Comparison of ENCODE assay signal across 18 cellular contexts in genomic region chr7:66297579-66297978, GRCh38.
DNase-seq lines count a peak whose midpoint lies in the region; ATAC-seq, FAIRE-seq and TF ChIP-seq lines count a peak whose summit lies in the region.
"Had no signal": no experiment of that assay in that cellular context is flagged by ENCODE, and none has a peak within 500 bp of the region (broad histone marks: within the 10 kb centered on the region; RNA-seq: fewer than 3 reads in every experiment).

No MANE protein-coding gene starts in this region.

- peaks cover 0 to 4% (median 0%) of the 10 kb centered on the region in 7 donors for H3K4me1 Mint-ChIP-seq in naive thymus-derived CD4-positive, alpha-beta T cell
- no peaks in the 10 kb centered on the region for H3K4me1 Mint-ChIP-seq in activated naive CD4-positive, alpha-beta T cell treated with anti-CD3 and anti-CD28 coated beads for 36 hours (ENCODE audit: low read depth)

- no peak for TF ChIP-seq POLR2A in H54 (IDR thresholded peaks at IDR 0.05; ENCODE audit: low read depth, low read length)

- H3K27me3 ChIP-seq in mammary epithelial cell (ENCODE audit: insufficient read depth, low read length) = no peaks in the 10 kb centered on the region
- H3K27me3 ChIP-seq in naive thymus-derived CD4-positive, alpha-beta T cell (ENCODE audit: control insufficient read depth in 2 of 2, insufficient read depth in 2 of 2, low read length in 2 of 2) = no peaks in the 10 kb centered on the region
- H3K27me3 ChIP-seq: heart right ventricle had no signal

- peaks cover 24% of the 10 kb centered on the region for H3K4me1 ChIP-seq in mammary epithelial cell (ENCODE audit: insufficient read depth, low read length)
- no peaks in the 10 kb centered on the region for H3K4me1 ChIP-seq in naive thymus-derived CD4-positive, alpha-beta T cell (ENCODE audit: control insufficient read depth in 2 of 2, insufficient read depth in 2 of 2, low read length in 2 of 2)

- peak; percentile 62 for ATAC-seq in naive thymus-derived CD4-positive, alpha-beta T cell
- ATAC-seq in HG03342 (IDR thresholded peaks at IDR 0.05; ENCODE audit: unreplicated experiment) = no peak
- ATAC-seq in HG03571 (IDR thresholded peaks at IDR 0.05; ENCODE audit: unreplicated experiment) = no peak
- ATAC-seq: activated T-cell treated with anti-CD3 and anti-CD28 coated beads, Interleukin-2, amount 50 U/mL, for 72 hours; heart right ventricle had no signal

- H2AFZ ChIP-seq in mammary epithelial cell (ENCODE audit: low read depth, low read length) = no peak overlapping the region

- H3K9me3 Mint-ChIP-seq in naive thymus-derived CD4-positive, alpha-beta T cell = peaks cover 0 to 38% (median 20%) of the 10 kb centered on the region in 11 donors
- H3K9me3 Mint-ChIP-seq in activated naive CD4-positive, alpha-beta T cell treated with anti-CD3 and anti-CD28 coated beads for 36 hours = peaks cover 15% of the 10 kb centered on the region

- H3K27me3 Mint-ChIP-seq in naive thymus-derived CD4-positive, alpha-beta T cell = no peaks in the 10 kb centered on the region
- H3K27me3 Mint-ChIP-seq in activated naive CD4-positive, alpha-beta T cell treated with anti-CD3 and anti-CD28 coated beads for 36 hours (ENCODE audit: low read depth) = no peaks in the 10 kb centered on the region
- H3K27me3 Mint-ChIP-seq: activated naive CD4-positive, alpha-beta T cell treated with anti-CD3 and anti-CD28 coated beads, Interleukin-2, amount 50 U/mL, for 24 hours had no signal

- peak overlapping the region; percentile 74 for H3K27ac ChIP-seq in mammary epithelial cell (ENCODE audit: insufficient read depth, low read depth, low read length)
- H3K27ac ChIP-seq in naive thymus-derived CD4-positive, alpha-beta T cell (ENCODE audit: low read depth, low read length) = no peak overlapping the region

- peaks cover 72% of the 10 kb centered on the region for H3K79me2 ChIP-seq in mammary epithelial cell (ENCODE audit: insufficient read depth, low read length)

- H3K36me3 Mint-ChIP-seq in naive thymus-derived CD4-positive, alpha-beta T cell = peaks cover 0 to 21% (median 18%) of the 10 kb centered on the region in 5 donors
- peaks cover 6% of the 10 kb centered on the region for H3K36me3 Mint-ChIP-seq in activated naive CD4-positive, alpha-beta T cell treated with anti-CD3 and anti-CD28 coated beads for 36 hours (ENCODE audit: low read depth)

- peak overlapping the region; percentile 32 for H3K4me2 ChIP-seq in mammary epithelial cell (ENCODE audit: insufficient read depth, low read depth, low read length)

- no peak overlapping the region for H3K9ac ChIP-seq in mammary epithelial cell (ENCODE audit: insufficient read depth, low read length)

- H3K36me3 ChIP-seq in mammary epithelial cell (ENCODE audit: insufficient read depth, low read length) = no peaks in the 10 kb centered on the region
- no peaks in the 10 kb centered on the region for H3K36me3 ChIP-seq in naive thymus-derived CD4-positive, alpha-beta T cell (ENCODE audit: control insufficient read depth in 2 of 3, insufficient read depth in 3 of 3, low read length in 3 of 3)
- H3K36me3 ChIP-seq: heart right ventricle had no signal

- DNase-seq in H54 (ENCODE audit: insufficient read length, low spot score) (no peak), MV-4-11 (lab: John Stamatoyannopoulos, UW) (peak; percentile 59), mammary epithelial cell (peak; percentile 83), NCI-H2196 (lab: John Stamatoyannopoulos, UW; ENCODE audit: unreplicated experiment) (no peak)
- DNase-seq in naive thymus-derived CD4-positive, alpha-beta T cell = no peak
- DNase-seq in activated naive CD4-positive, alpha-beta T cell treated with anti-CD3 and anti-CD28 coated beads for 36 hours = no peak
- DNase-seq: activated CD4-positive, CD25-positive, alpha-beta regulatory T cell treated with anti-CD3 and anti-CD28 coated beads, Interleukin-2, amount 50 U/mL, for 72 hours; activated T-cell treated with anti-CD3 and anti-CD28 coated beads, Interleukin-2, amount 50 U/mL, for 72 hours; effector memory CD4-positive, alpha-beta T cell; H9; heart right ventricle; immature natural killer cell; NCI-H1694; NCI-H748 treated with DMSO at 0.1 percent for 48 hours; retina had no signal

- POLR2A ChIA-PET in naive thymus-derived CD4-positive, alpha-beta T cell (lab: Charles Lee) = no interaction called here

- no peak overlapping the region for H3K4me3 ChIP-seq in mammary epithelial cell (replicated peaks in 1 of 3; ENCODE audit: insufficient read depth in 1 of 3, low read depth in 2 of 3, low read length in 3 of 3)
- no peak overlapping the region for H3K4me3 ChIP-seq in naive thymus-derived CD4-positive, alpha-beta T cell (ENCODE audit: low read length)
- H3K4me3 ChIP-seq: heart right ventricle had no signal

- H3K27ac Mint-ChIP-seq in naive thymus-derived CD4-positive, alpha-beta T cell = no peak overlapping the region
- no peak overlapping the region for H3K27ac Mint-ChIP-seq in activated naive CD4-positive, alpha-beta T cell treated with anti-CD3 and anti-CD28 coated beads for 36 hours
- H3K27ac Mint-ChIP-seq: activated naive CD4-positive, alpha-beta T cell treated with anti-CD3 and anti-CD28 coated beads, Interleukin-2, amount 50 U/mL, for 24 hours; activated T-cell treated with anti-CD3 and anti-CD28 coated beads, Interleukin-2, amount 50 U/mL, for 72 hours; H9 had no signal

- in situ Hi-C loops in mammary epithelial cell (cut with MboI; ENCODE audit: low sequenced_read_pairs in 2 of 2) = no loop called here

- H4K20me1 ChIP-seq in mammary epithelial cell (ENCODE audit: insufficient read depth, low read length) = no peaks in the 10 kb centered on the region

- peak; percentile 64 for FAIRE-seq in H54 (lab: Jason Lieb, UNC)

- intact Hi-C loops in mammary epithelial cell (cut with micrococcal nuclease) = no loop called here
- intact Hi-C loops in naive thymus-derived CD4-positive, alpha-beta T cell (cut with micrococcal nuclease) = no loop called here
- intact Hi-C loops in activated naive CD4-positive, alpha-beta T cell treated with anti-CD3 and anti-CD28 coated beads for 36 hours (cut with micrococcal nuclease) = no loop called here

- H3K9me3 ChIP-seq in mammary epithelial cell (replicated peaks; ENCODE audit: insufficient read depth, low read length) = no peaks in the 10 kb centered on the region
- no peaks in the 10 kb centered on the region for H3K9me3 ChIP-seq in naive thymus-derived CD4-positive, alpha-beta T cell (ENCODE audit: control insufficient read depth in 2 of 3, low read length in 3 of 3)

- TF ChIP-seq CTCF in mammary epithelial cell (conservative IDR thresholded peaks at IDR 0.05 in 1 of 2, IDR thresholded peaks at IDR 0.05 in 1 of 2; ENCODE audit: extremely low read depth in 1 of 2, insufficient read depth in 1 of 2, low read depth in 1 of 2, low read length in 2 of 2) = no peak

- H3K4me3 Mint-ChIP-seq in naive thymus-derived CD4-positive, alpha-beta T cell = no peak overlapping the region
- H3K4me3 Mint-ChIP-seq in activated naive CD4-positive, alpha-beta T cell treated with anti-CD3 and anti-CD28 coated beads for 36 hours = no peak overlapping the region
- H3K4me3 Mint-ChIP-seq: activated naive CD4-positive, alpha-beta T cell treated with anti-CD3 and anti-CD28 coated beads, Interleukin-2, amount 50 U/mL, for 24 hours; activated T-cell treated with anti-CD3 and anti-CD28 coated beads, Interleukin-2, amount 50 U/mL, for 72 hours; H9; immature natural killer cell had no signal

- CTCF ChIA-PET in mammary epithelial cell (lab: Charles Lee; ENCODE audit: low non-redundant PET) = no interaction called here
- CTCF ChIA-PET in naive thymus-derived CD4-positive, alpha-beta T cell (lab: Charles Lee) = no interaction called here
- CTCF ChIA-PET in activated naive CD4-positive, alpha-beta T cell treated with anti-CD3 and anti-CD28 coated beads for 36 hours (lab: Charles Lee) = no interaction called here

- no TSS peak for BruUV-seq in mammary epithelial cell (replicated peaks; lab: Mats Ljungman, UMichigan)

- dilution Hi-C loops in mammary epithelial cell (cut with HindIII; ENCODE audit: low sequenced_read_pairs) = no loop called here

Comparison
In these comparisons a context has a peak if more than half of its experiments do, and no peak if none do; other contexts are left out.
1. DNase-seq: peak in MV-4-11 (single experiment) and mammary epithelial cell (single experiment); none in H54 (single experiment), naive thymus-derived CD4-positive, alpha-beta T cell (0 of 9), activated naive CD4-positive, alpha-beta T cell treated with anti-CD3 and anti-CD28 coated beads for 36 hours (single experiment) and NCI-H2196 (single experiment).